ENCODE assay signal across 1 cellular context in the genomic region with DNA sequence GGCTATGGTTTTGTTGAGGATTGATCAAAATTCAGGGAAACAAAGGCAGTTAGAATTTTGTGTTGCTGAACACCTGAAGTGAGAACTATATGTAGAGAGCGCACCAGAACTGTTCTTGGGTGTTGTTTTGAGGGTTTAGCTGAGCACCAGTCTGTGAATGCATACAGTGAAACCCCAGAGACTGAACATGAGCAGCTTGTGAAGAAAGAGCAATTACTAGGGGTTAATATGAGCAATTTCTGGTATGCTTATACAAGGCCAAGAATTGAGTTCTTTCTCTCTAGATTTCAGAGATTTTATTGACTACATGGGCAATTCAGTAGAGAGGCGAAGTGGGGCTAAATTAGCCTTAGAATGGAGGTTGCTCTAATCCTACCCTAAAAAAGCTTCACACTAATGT.
TF ChIP-seq lines count a peak whose summit lies in the region.

No MANE protein-coding gene starts in this region.

TF ChIP-seq in K562, 482 proteins besides CTCF, POLR2A, EP300 and RAD21 (continued from another document):
- TF ChIP-seq, protein P1, sequence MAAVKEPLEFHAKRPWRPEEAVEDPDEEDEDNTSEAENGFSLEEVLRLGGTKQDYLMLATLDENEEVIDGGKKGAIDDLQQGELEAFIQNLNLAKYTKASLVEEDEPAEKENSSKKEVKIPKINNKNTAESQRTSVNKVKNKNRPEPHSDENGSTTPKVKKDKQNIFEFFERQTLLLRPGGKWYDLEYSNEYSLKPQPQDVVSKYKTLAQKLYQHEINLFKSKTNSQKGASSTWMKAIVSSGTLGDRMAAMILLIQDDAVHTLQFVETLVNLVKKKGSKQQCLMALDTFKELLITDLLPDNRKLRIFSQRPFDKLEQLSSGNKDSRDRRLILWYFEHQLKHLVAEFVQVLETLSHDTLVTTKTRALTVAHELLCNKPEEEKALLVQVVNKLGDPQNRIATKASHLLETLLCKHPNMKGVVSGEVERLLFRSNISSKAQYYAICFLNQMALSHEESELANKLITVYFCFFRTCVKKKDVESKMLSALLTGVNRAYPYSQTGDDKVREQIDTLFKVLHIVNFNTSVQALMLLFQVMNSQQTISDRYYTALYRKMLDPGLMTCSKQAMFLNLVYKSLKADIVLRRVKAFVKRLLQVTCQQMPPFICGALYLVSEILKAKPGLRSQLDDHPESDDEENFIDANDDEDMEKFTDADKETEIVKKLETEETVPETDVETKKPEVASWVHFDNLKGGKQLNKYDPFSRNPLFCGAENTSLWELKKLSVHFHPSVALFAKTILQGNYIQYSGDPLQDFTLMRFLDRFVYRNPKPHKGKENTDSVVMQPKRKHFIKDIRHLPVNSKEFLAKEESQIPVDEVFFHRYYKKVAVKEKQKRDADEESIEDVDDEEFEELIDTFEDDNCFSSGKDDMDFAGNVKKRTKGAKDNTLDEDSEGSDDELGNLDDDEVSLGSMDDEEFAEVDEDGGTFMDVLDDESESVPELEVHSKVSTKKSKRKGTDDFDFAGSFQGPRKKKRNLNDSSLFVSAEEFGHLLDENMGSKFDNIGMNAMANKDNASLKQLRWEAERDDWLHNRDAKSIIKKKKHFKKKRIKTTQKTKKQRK (IDR thresholded peaks at IDR 0.05; ENCODE audit: borderline replicate concordance, low read depth, low read length): no peak
- no peak for TF ChIP-seq ELK1 (CRISPR knock-in tag; IDR thresholded peaks at IDR 0.05)
